1 cellular context compared by ENCODE assay signal in the genomic region with DNA sequence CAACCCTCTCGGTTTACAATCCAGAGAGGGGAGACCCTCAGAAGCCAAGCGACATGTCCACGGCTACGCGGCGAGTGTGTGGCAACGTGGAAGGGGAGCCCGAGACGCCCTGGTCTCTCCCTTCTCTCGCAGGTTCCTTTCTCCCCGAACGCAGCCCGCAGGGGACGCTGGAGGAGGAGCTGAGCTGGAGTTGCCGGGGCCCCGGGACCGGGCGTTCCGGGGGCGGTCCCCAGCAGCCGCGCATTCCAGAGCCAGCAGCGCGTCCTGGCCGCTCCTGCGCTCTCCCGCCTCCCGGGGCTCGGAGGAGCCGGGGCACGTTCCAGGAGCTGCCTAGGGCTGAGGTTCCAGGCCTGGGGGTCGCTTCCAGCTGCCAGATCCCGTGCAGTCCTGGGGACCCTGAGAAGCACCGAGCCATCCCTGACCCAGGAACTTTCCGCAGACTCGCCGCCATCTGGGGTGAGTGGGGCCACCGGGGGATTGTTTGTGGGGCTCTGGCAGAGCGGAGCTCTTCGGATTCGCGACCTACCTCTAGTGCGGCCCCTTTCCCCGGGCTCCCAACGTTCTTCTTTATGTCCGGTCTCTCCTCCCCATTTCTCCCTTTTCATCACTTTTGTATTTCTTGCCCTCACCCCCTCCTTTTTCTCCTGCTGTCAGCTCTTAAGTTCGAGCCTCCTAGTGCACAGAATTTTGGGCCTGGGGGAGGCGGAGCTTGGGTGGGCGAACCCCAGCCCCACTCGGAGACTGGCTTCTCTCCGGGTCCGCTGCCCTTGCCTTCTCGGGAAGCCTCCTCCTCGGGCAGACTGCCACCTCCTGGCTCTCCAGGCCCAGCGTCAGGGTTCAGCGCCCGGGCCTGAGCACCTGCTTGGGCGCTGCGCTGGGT.
TF ChIP-seq lines count a peak whose summit lies in the region.

A gene with protein sequence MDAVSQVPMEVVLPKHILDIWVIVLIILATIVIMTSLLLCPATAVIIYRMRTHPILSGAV (plus strand): TSS at position 241 of the 880 bp plus-strand sequence. CDS start 16,684 bp downstream, outside the sequence.

TF ChIP-seq in GM12878, 131 proteins besides CTCF, POLR2A, EP300 and RAD21 (continued from another document):
- peak; percentile 64 for TF ChIP-seq EED (IDR thresholded peaks at IDR 0.05; ENCODE audit: low read depth)
- TF ChIP-seq GATAD2B (conservative IDR thresholded peaks at IDR 0.05; ENCODE audit: low read depth): peak; percentile 23; the same call in 1 of the 2 replicates
- TF ChIP-seq MEF2A (IDR thresholded peaks at IDR 0.05; ENCODE audit: insufficient read depth, low read depth, low read length): no peak
- no peak for TF ChIP-seq BRCA1 (IDR thresholded peaks at IDR 0.05; ENCODE audit: low read depth, low read length)
- TF ChIP-seq, protein P1, sequence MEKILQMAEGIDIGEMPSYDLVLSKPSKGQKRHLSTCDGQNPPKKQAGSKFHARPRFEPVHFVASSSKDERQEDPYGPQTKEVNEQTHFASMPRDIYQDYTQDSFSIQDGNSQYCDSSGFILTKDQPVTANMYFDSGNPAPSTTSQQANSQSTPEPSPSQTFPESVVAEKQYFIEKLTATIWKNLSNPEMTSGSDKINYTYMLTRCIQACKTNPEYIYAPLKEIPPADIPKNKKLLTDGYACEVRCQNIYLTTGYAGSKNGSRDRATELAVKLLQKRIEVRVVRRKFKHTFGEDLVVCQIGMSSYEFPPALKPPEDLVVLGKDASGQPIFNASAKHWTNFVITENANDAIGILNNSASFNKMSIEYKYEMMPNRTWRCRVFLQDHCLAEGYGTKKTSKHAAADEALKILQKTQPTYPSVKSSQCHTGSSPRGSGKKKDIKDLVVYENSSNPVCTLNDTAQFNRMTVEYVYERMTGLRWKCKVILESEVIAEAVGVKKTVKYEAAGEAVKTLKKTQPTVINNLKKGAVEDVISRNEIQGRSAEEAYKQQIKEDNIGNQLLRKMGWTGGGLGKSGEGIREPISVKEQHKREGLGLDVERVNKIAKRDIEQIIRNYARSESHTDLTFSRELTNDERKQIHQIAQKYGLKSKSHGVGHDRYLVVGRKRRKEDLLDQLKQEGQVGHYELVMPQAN (conservative IDR thresholded peaks at IDR 0.05): no peak
- no peak for TF ChIP-seq NFIC (IDR thresholded peaks at IDR 0.05; ENCODE audit: low read depth, low read length)
- TF ChIP-seq SUPT20H (IDR thresholded peaks at IDR 0.05; ENCODE audit: borderline replicate concordance, control insufficient read depth, low read depth, low read length): no peak
- TF ChIP-seq ESRRA (IDR thresholded peaks at IDR 0.05; ENCODE audit: low read length): no peak
- TF ChIP-seq, protein P2, sequence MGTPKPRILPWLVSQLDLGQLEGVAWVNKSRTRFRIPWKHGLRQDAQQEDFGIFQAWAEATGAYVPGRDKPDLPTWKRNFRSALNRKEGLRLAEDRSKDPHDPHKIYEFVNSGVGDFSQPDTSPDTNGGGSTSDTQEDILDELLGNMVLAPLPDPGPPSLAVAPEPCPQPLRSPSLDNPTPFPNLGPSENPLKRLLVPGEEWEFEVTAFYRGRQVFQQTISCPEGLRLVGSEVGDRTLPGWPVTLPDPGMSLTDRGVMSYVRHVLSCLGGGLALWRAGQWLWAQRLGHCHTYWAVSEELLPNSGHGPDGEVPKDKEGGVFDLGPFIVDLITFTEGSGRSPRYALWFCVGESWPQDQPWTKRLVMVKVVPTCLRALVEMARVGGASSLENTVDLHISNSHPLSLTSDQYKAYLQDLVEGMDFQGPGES (IDR thresholded peaks at IDR 0.05): no peak
- no peak for TF ChIP-seq SUZ12 (IDR thresholded peaks at IDR 0.05; ENCODE audit: unreplicated experiment)
- TF ChIP-seq SMARCA5 (IDR thresholded peaks at IDR 0.05): 0 out of 2 replicates have a peak, but pooled peaks have one; percentile 13
- no peak for TF ChIP-seq RELA (IDR thresholded peaks at IDR 0.05; ENCODE audit: borderline replicate concordance, partially characterized antibody)
- TF ChIP-seq ETV6 (conservative IDR thresholded peaks at IDR 0.05 in 1 of 2, IDR thresholded peaks at IDR 0.05 in 1 of 2; ENCODE audit: borderline replicate concordance in 1 of 2, low read depth in 1 of 2): no peak
- TF ChIP-seq LARP7 (IDR thresholded peaks at IDR 0.05): no peak
- TF ChIP-seq, protein P3, sequence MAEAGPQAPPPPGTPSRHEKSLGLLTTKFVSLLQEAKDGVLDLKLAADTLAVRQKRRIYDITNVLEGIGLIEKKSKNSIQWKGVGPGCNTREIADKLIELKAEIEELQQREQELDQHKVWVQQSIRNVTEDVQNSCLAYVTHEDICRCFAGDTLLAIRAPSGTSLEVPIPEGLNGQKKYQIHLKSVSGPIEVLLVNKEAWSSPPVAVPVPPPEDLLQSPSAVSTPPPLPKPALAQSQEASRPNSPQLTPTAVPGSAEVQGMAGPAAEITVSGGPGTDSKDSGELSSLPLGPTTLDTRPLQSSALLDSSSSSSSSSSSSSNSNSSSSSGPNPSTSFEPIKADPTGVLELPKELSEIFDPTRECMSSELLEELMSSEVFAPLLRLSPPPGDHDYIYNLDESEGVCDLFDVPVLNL (IDR thresholded peaks at IDR 0.05; ENCODE audit: low read depth, low read length): no peak
- TF ChIP-seq HDGF (IDR thresholded peaks at IDR 0.05): peak; percentile 45; the same call in 1 of the 2 replicates
- TF ChIP-seq TAF1 (IDR thresholded peaks at IDR 0.05; ENCODE audit: borderline replicate concordance, low read depth, low read length): peak; percentile 6; the same call in 1 of the 2 replicates
- TF ChIP-seq IKZF1 (conservative IDR thresholded peaks at IDR 0.05): peak; percentile 64
- no peak for TF ChIP-seq IRF4 (IDR thresholded peaks at IDR 0.05; ENCODE audit: low read depth, low read length)
- no peak for TF ChIP-seq NFYA (IDR thresholded peaks at IDR 0.05; ENCODE audit: borderline replicate concordance, low read depth, low read length)
- peak; percentile 26 to 49; a peak in 1 of 4 replicates for TF ChIP-seq BHLHE40 (IDR thresholded peaks at IDR 0.05; ENCODE audit: borderline replicate concordance in 1 of 2, low read depth in 2 of 2, low read length in 1 of 2)
- no peak for TF ChIP-seq SMAD1 (IDR thresholded peaks at IDR 0.05; ENCODE audit: low read depth, partially characterized antibody)
